Comparison of ENCODE assay signal across 12 cellular contexts in the genomic region with DNA sequence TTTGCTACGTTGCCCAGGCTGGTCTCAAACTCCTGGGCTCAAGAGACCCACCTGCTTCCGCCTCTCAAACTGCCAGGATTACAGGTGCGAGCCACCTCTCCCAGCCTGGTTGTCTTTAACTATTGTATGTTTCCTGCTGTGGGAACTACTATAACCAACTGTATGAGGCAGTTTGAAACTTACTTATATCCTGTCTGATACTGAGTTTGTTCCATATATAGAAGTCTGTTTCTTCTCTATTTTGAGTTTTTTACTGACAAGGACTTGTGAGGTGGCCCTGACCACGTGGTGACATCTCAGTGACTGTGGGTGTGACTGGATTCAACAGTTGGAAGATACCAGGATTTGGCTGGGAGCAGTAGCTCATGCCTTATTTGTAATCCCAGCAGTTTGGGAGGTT. TPM values are rescaled to one million over a fixed set of nuclear protein-coding genes. Genes with fewer than 3 reads are reported as not detected.
DNase-seq lines count a peak whose midpoint lies in the region; ATAC-seq and TF ChIP-seq lines count a peak whose summit lies in the region.
"Had no signal": no experiment of that assay in that cellular context is flagged by ENCODE, and none has a peak within 500 bp of the region (broad histone marks: within the 10 kb centered on the region; RNA-seq: fewer than 3 reads in every experiment).

No MANE protein-coding gene starts in this region.

- H3K4me1 ChIP-seq in KMS-11 (ENCODE audit: low read depth, poor library complexity, severe bottlenecking) (peaks cover 18% of the 10 kb centered on the region), vagina (peaks cover 7% of the 10 kb centered on the region)

- H3K27me3 Mint-ChIP-seq in natural killer cell treated with Interleukin-12 subunit alpha and Interleukin-12 subunit beta and Interleukin-15 and Interleukin-18, amount 100 ng/mL, for 72 hours: no peaks in the 10 kb centered on the region
- H3K27me3 Mint-ChIP-seq in natural killer cell (ENCODE audit: low read depth in 2 of 2) (no peaks in the 10 kb centered on the region), T-cell (no peaks in the 10 kb centered on the region)

- intact Hi-C loops in natural killer cell (cut with micrococcal nuclease): no loop called here
- intact Hi-C loops in vagina (cut with DNase I): no loop called here

- TF ChIP-seq CTCF in natural killer cell (IDR thresholded peaks at IDR 0.05): no peak
- TF ChIP-seq CTCF in KMS-11 (conservative IDR thresholded peaks at IDR 0.05; ENCODE audit: low read depth, low read length): no peak
- no peak for TF ChIP-seq CTCF in vagina (IDR thresholded peaks at IDR 0.05)

- H3K27ac ChIP-seq in KMS-11: peak overlapping the region; percentile 1; the same call in 1 of the 2 replicates
- H3K27ac ChIP-seq in vagina: no peak overlapping the region

- no peaks in the 10 kb centered on the region for H3K9me3 ChIP-seq in vagina
- H3K9me3 ChIP-seq: adrenal gland had no signal

- no peaks in the 10 kb centered on the region for H3K36me3 Mint-ChIP-seq in natural killer cell treated with Interleukin-12 subunit alpha and Interleukin-12 subunit beta and Interleukin-15 and Interleukin-18, amount 100 ng/mL, for 72 hours
- H3K36me3 Mint-ChIP-seq in natural killer cell: no peaks in the 10 kb centered on the region
- peaks cover 40% of the 10 kb centered on the region for H3K36me3 Mint-ChIP-seq in T-cell

- peak overlapping the region; percentile 49 for H3K4me3 Mint-ChIP-seq in natural killer cell treated with Interleukin-12 subunit alpha and Interleukin-12 subunit beta and Interleukin-15 and Interleukin-18, amount 100 ng/mL, for 72 hours
- H3K4me3 Mint-ChIP-seq in natural killer cell (no peak overlapping the region), T-cell (no peak overlapping the region)
- H3K4me3 Mint-ChIP-seq: GM23338 had no signal

- H3K4me3 ChIP-seq in KMS-11 (IDR thresholded peaks at IDR 0.05; ENCODE audit: insufficient read depth, low read depth, low read length) (no peak overlapping the region), vagina (no peak overlapping the region)
- H3K4me3 ChIP-seq: adrenal gland, GM23338 had no signal

- no peak overlapping the region for H2AFZ ChIP-seq in KMS-11 (ENCODE audit: low read depth)
- H2AFZ ChIP-seq: GM23338 had no signal

- H4K20me1 ChIP-seq in KMS-11 (ENCODE audit: insufficient read depth): no peaks in the 10 kb centered on the region

- peak in 1 of 2 donors; percentile 84 for ATAC-seq in natural killer cell treated with Interleukin-12 subunit alpha and Interleukin-12 subunit beta and Interleukin-15 and Interleukin-18, amount 100 ng/mL, for 72 hours
- ATAC-seq in natural killer cell: no peak
- ATAC-seq in HG02678 (IDR thresholded peaks at IDR 0.05; ENCODE audit: unreplicated experiment): peak; percentile 95
- ATAC-seq in T-cell (replicated peaks in 1 of 4): no peak
- ATAC-seq: GM23338 had no signal

- no peaks in the 10 kb centered on the region for H3K36me3 ChIP-seq in KMS-11 (ENCODE audit: insufficient read depth)
- peaks cover 0 to 24% of the 10 kb centered on the region in 2 donors for H3K36me3 ChIP-seq in vagina

- CTCF ChIA-PET in T-cell (lab: Charles Lee): no interaction called here

- no peak for DNase-seq in natural killer cell treated with Interleukin-12 subunit alpha and Interleukin-12 subunit beta and Interleukin-15 and Interleukin-18, amount 100 ng/mL, for 72 hours (ENCODE audit: low spot score)
- DNase-seq in natural killer cell (no peak), CD1c-positive myeloid dendritic cell (ENCODE audit: extremely low spot score) (no peak), vagina (ENCODE audit: extremely low spot score in 2 of 2) (no peak), T-cell (no peak), AML-193 (lab: John Stamatoyannopoulos, UW) (no peak)
- DNase-seq: NCI-H1694; stimulated activated CD4-positive, alpha-beta T cell treated with anti-CD3 and anti-CD28 coated beads, Interleukin-4, amount 100 ng/mL, for 24 hours had no signal

- H3K27me3 ChIP-seq in KMS-11 (ENCODE audit: insufficient read depth, low read depth) (no peaks in the 10 kb centered on the region), vagina (no peaks in the 10 kb centered on the region)
- H3K27me3 ChIP-seq: adrenal gland had no signal

- H3K9ac ChIP-seq in KMS-11: no peak overlapping the region

- no peak for TF ChIP-seq POLR2A in vagina (IDR thresholded peaks at IDR 0.05)

- H3K4me1 Mint-ChIP-seq in natural killer cell treated with Interleukin-12 subunit alpha and Interleukin-12 subunit beta and Interleukin-15 and Interleukin-18, amount 100 ng/mL, for 72 hours (ENCODE audit: low read depth in 2 of 2): peaks cover 9 to 11% of the 10 kb centered on the region in 2 donors
- H3K4me1 Mint-ChIP-seq in natural killer cell (peaks cover 6 to 10% of the 10 kb centered on the region in 2 donors), T-cell (peaks cover 24 to 34% (median 33%) of the 10 kb centered on the region in 3 donors)
- H3K4me1 Mint-ChIP-seq: GM23338 had no signal

- peak overlapping the region in 1 of 2 donors; percentile 72 for H3K27ac Mint-ChIP-seq in natural killer cell treated with Interleukin-12 subunit alpha and Interleukin-12 subunit beta and Interleukin-15 and Interleukin-18, amount 100 ng/mL, for 72 hours
- H3K27ac Mint-ChIP-seq in natural killer cell (no peak overlapping the region), T-cell (no peak overlapping the region)
- H3K27ac Mint-ChIP-seq: GM23338 had no signal

- H3K4me2 ChIP-seq in KMS-11: peak overlapping the region; percentile 5; the same call in 1 of the 2 replicates
- H3K4me2 ChIP-seq: GM23338 had no signal

- no peaks in the 10 kb centered on the region for H3K9me3 Mint-ChIP-seq in natural killer cell treated with Interleukin-12 subunit alpha and Interleukin-12 subunit beta and Interleukin-15 and Interleukin-18, amount 100 ng/mL, for 72 hours
- H3K9me3 Mint-ChIP-seq in natural killer cell (no peaks in the 10 kb centered on the region), T-cell (no peaks in the 10 kb centered on the region)
- H3K9me3 Mint-ChIP-seq: GM23338 had no signal

- H3K79me2 ChIP-seq in KMS-11 (ENCODE audit: insufficient read depth, low read depth): peaks cover 7% of the 10 kb centered on the region; the same call in 1 of the 2 replicates

- POLR2A ChIA-PET in T-cell (lab: Charles Lee): no interaction called here

RNA-seq across cellular contexts. Expression of gene FBH1, which starts 14.2 kb away (rescaled TPM):
- 10 to 100 TPM; 65.3 to 99.9 TPM for total RNA-seq in natural killer cell treated with Interleukin-12 subunit alpha and Interleukin-12 subunit beta and Interleukin-15 and Interleukin-18, amount 100 ng/mL, for 72 hours
- 10 to 100 TPM; 49.3 to 64.9 (median 62.7) TPM for total RNA-seq in natural killer cell
- 108 TPM for total RNA-seq in vagina
- total RNA-seq in T-cell: 10 to 100 TPM; 72.8 to 95.5 (median 86.2) TPM

RNA-seq across cellular contexts. Expression of gene ANKRD16, which starts 14.5 kb away (rescaled TPM):
- 1 to 10 TPM; 4.1 to 7.6 TPM for total RNA-seq in natural killer cell treated with Interleukin-12 subunit alpha and Interleukin-12 subunit beta and Interleukin-15 and Interleukin-18, amount 100 ng/mL, for 72 hours
- total RNA-seq in natural killer cell (1 to 10 TPM; 2.6 to 3.1 (median 3.0) TPM), vagina (17.7 TPM), T-cell (10 to 100 TPM in 1 of 5 donors, 1 to 10 TPM in 4; 4.7 to 11.5 (median 9.1) TPM)
